In genomic region chr5:134123360-134123759, GRCh38 we compare ENCODE assay signal across 18 cellular contexts. TPM values are rescaled to one million over a fixed set of nuclear protein-coding genes. Genes with fewer than 3 reads are reported as not detected.
DNase-seq lines count a peak whose midpoint lies in the region; ATAC-seq and TF ChIP-seq lines count a peak whose summit lies in the region.
"Had no signal": no experiment of that assay in that cellular context is flagged by ENCODE, and none has a peak within 500 bp of the region (broad histone marks: within the 10 kb centered on the region; RNA-seq: fewer than 3 reads in every experiment).

No MANE protein-coding gene starts in this region.

- H3K4me2 ChIP-seq in osteoblast (ENCODE audit: insufficient read depth, low read length): no peak overlapping the region

- H3K4me3 ChIP-seq in osteoblast (ENCODE audit: insufficient read depth, low read length): no peak overlapping the region
- H3K4me3 ChIP-seq: esophagus muscularis mucosa, gastroesophageal sphincter had no signal

- H3K27me3 ChIP-seq in osteoblast (ENCODE audit: insufficient read depth, low read length): no peaks in the 10 kb centered on the region
- H3K27me3 ChIP-seq: esophagus muscularis mucosa, gastroesophageal sphincter had no signal

- H3K4me1 ChIP-seq in osteoblast (ENCODE audit: insufficient read depth, low read length): peaks cover 39% of the 10 kb centered on the region

- H3K36me3 ChIP-seq in osteoblast (ENCODE audit: insufficient read depth, low read length): peaks cover 14% of the 10 kb centered on the region

- H3K79me2 ChIP-seq in osteoblast (ENCODE audit: insufficient read depth, low read length): peaks cover 21% of the 10 kb centered on the region

- ATAC-seq in GM21723 (IDR thresholded peaks at IDR 0.05; ENCODE audit: unreplicated experiment): no peak
- ATAC-seq: gastroesophageal sphincter had no signal

- H3K4me1 Mint-ChIP-seq in activated T-cell treated with anti-CD3 and anti-CD28 coated beads, Interleukin-2, amount 50 U/mL, for 24 hours (ENCODE audit: low read depth): peaks cover 99% of the 10 kb centered on the region
- H3K4me1 Mint-ChIP-seq in IgD-negative memory B cell: peaks cover 34 to 66% (median 52%) of the 10 kb centered on the region in 3 donors
- H3K4me1 Mint-ChIP-seq in activated naive CD8-positive, alpha-beta T cell (ENCODE audit: low read depth): peaks cover 92% of the 10 kb centered on the region

- H3K36me3 Mint-ChIP-seq in activated T-cell treated with anti-CD3 and anti-CD28 coated beads, Interleukin-2, amount 50 U/mL, for 24 hours (ENCODE audit: low read depth): peaks cover 93% of the 10 kb centered on the region
- peaks cover 4% of the 10 kb centered on the region for H3K36me3 Mint-ChIP-seq in IgD-negative memory B cell
- H3K36me3 Mint-ChIP-seq in activated naive CD8-positive, alpha-beta T cell: peaks cover 11% of the 10 kb centered on the region
- H3K36me3 Mint-ChIP-seq: naive B cell had no signal

- H3K4me3 Mint-ChIP-seq in activated T-cell treated with anti-CD3 and anti-CD28 coated beads, Interleukin-2, amount 50 U/mL, for 24 hours: peak overlapping the region; percentile 18
- peak overlapping the region; percentile 63 to 86 (median 70) for H3K4me3 Mint-ChIP-seq in IgD-negative memory B cell
- H3K4me3 Mint-ChIP-seq in activated naive CD8-positive, alpha-beta T cell: peak overlapping the region; percentile 92

- no peaks in the 10 kb centered on the region for H3K27me3 Mint-ChIP-seq in activated T-cell treated with anti-CD3 and anti-CD28 coated beads, Interleukin-2, amount 50 U/mL, for 24 hours
- H3K27me3 Mint-ChIP-seq in IgD-negative memory B cell: no peaks in the 10 kb centered on the region
- no peaks in the 10 kb centered on the region for H3K27me3 Mint-ChIP-seq in activated naive CD8-positive, alpha-beta T cell
- H3K27me3 Mint-ChIP-seq: progenitor cell of endocrine pancreas had no signal

- no peak overlapping the region for H2AFZ ChIP-seq in osteoblast (ENCODE audit: low read length)

- no peak for TF ChIP-seq CTCF in osteoblast (IDR thresholded peaks at IDR 0.05; ENCODE audit: extremely low read depth, low read depth, low read length)

- peak overlapping the region; percentile 98 for H3K27ac ChIP-seq in osteoblast (ENCODE audit: low read depth, low read length)
- no peak overlapping the region for H3K27ac ChIP-seq in substantia nigra (ENCODE audit: low read depth, low read length, poor library complexity, severe bottlenecking)
- H3K27ac ChIP-seq: C4-2B, esophagus muscularis mucosa, gastroesophageal sphincter had no signal

- no peaks in the 10 kb centered on the region for H3K9me3 Mint-ChIP-seq in activated T-cell treated with anti-CD3 and anti-CD28 coated beads, Interleukin-2, amount 50 U/mL, for 24 hours
- H3K9me3 Mint-ChIP-seq in IgD-negative memory B cell: no peaks in the 10 kb centered on the region
- no peaks in the 10 kb centered on the region for H3K9me3 Mint-ChIP-seq in activated naive CD8-positive, alpha-beta T cell (ENCODE audit: low read depth)
- H3K9me3 Mint-ChIP-seq: naive B cell had no signal

- peaks cover 9% of the 10 kb centered on the region for H4K20me1 ChIP-seq in osteoblast (ENCODE audit: insufficient read depth, low read length)

- no peaks in the 10 kb centered on the region for H3K9me3 ChIP-seq in osteoblast (ENCODE audit: low read depth, low read length)
- H3K9me3 ChIP-seq: esophagus muscularis mucosa, gastroesophageal sphincter had no signal

- DNase-seq in activated T-cell treated with anti-CD3 and anti-CD28 coated beads, Interleukin-2, amount 50 U/mL, for 24 hours: peak; percentile 52
- DNase-seq in activated T-cell treated with anti-CD3 and anti-CD28 coated beads for 4 hours: no peak
- DNase-seq in osteoblast (ENCODE audit: insufficient read length, low spot score, missing footprints): peak; percentile 74
- DNase-seq in substantia nigra (lab: John Stamatoyannopoulos, UW): no peak
- DNase-seq in ureter (ENCODE audit: low spot score): no peak
- DNase-seq: caudate nucleus; kidney glomerular epithelial cell; naive B cell; NCI-H1694 treated with DMSO at 0.1 percent for 48 hours; NCI-H2227 treated with DMSO at 0.1 percent for 48 hours; stimulated activated CD4-positive, alpha-beta T cell treated with anti-CD3 and anti-CD28 coated beads, Interleukin-2, amount 100 ng/mL, for 48 hours had no signal

- H3K27ac Mint-ChIP-seq in activated T-cell treated with anti-CD3 and anti-CD28 coated beads, Interleukin-2, amount 50 U/mL, for 24 hours: peak overlapping the region; percentile 92
- H3K27ac Mint-ChIP-seq in IgD-negative memory B cell: peak overlapping the region; percentile 97 to 99 (median 98)
- H3K27ac Mint-ChIP-seq in activated naive CD8-positive, alpha-beta T cell: peak overlapping the region; percentile 97
- H3K27ac Mint-ChIP-seq: progenitor cell of endocrine pancreas had no signal

RNA-seq across cellular contexts. Expression of gene TCF7, which starts 8.9 kb away (rescaled TPM):
- 41.7 TPM for polyA plus RNA-seq in IgD-negative memory B cell
- total RNA-seq in osteoblast (2.9 and 3.3 TPM in 2 replicates), ureter (3.6 TPM)

RNA-seq across cellular contexts. Expression of gene SKP1, which starts 53.4 kb away (rescaled TPM):
- 875 TPM for polyA plus RNA-seq in IgD-negative memory B cell
- total RNA-seq in osteoblast (123 and 145 TPM in 2 replicates), ureter (324 TPM)

Comparison
In these comparisons a context has a peak if more than half of its experiments do, and no peak if none do; other contexts are left out.
1. DNase-seq: peak in activated T-cell treated with anti-CD3 and anti-CD28 coated beads, Interleukin-2, amount 50 U/mL, for 24 hours (single experiment) and osteoblast (single experiment); none in activated T-cell treated with anti-CD3 and anti-CD28 coated beads for 4 hours (single experiment), substantia nigra (0 of 49) and ureter (single experiment).
2. H3K4me3 Mint-ChIP-seq: peak in every context shown above with its lines; median percentile 92 in activated naive CD8-positive, alpha-beta T cell; 70 in IgD-negative memory B cell; 18 in activated T-cell treated with anti-CD3 and anti-CD28 coated beads, Interleukin-2, amount 50 U/mL, for 24 hours.
3. Peak in every context shown above with its lines, with median percentiles within 50 percentile points of each other: H3K27ac Mint-ChIP-seq.